ENCODE assay signal across 8 cellular contexts in genomic region chr17:63841350-63842172, GRCh38. TPM values are rescaled to one million over a fixed set of nuclear protein-coding genes. Genes with fewer than 3 reads are reported as not detected.
DNase-seq lines count a peak whose midpoint lies in the region; ATAC-seq and TF ChIP-seq lines count a peak whose summit lies in the region.

No MANE protein-coding gene starts in this region.

- H3K36me3 ChIP-seq in SJCRH30 (no peaks in the 10 kb centered on the region; the same call in 1 of the 2 replicates), duodenal mucosa (ENCODE audit: control insufficient read depth in 1 of 2, insufficient read depth in 2 of 2, low read length in 2 of 2) (peaks cover 13 to 18% of the 10 kb centered on the region in 2 donors), lung (ENCODE audit: control insufficient read depth in 2 of 2, insufficient read depth in 2 of 2, low read length in 2 of 2) (peaks cover 3 to 10% of the 10 kb centered on the region in 2 donors)

- TF ChIP-seq CTCF in GM10248 (IDR thresholded peaks at IDR 0.05; ENCODE audit: control extremely low read depth, extremely low read depth, low read depth, missing control alignments) = no peak
- no peak for TF ChIP-seq CTCF in lung (IDR thresholded peaks at IDR 0.05; ENCODE audit: control extremely low read depth, extremely low read depth)

- H3K9me3 ChIP-seq in SJCRH30 (replicated peaks) (no peaks in the 10 kb centered on the region), duodenal mucosa (ENCODE audit: control insufficient read depth in 1 of 2, low read length in 2 of 2) (no peaks in the 10 kb centered on the region), lung (ENCODE audit: control insufficient read depth in 2 of 2, insufficient read depth in 1 of 2, low read length in 1 of 2) (no peaks in the 10 kb centered on the region)

- POLR2A ChIA-PET in GM10248 (lab: Yijun Ruan, JAX) = interaction anchor here (1.6 kb wide), 2 partner anchors 12 to 16 kb away, joined by 3 to 6 read pairs; no protein-coding TSS in a partner anchor

- H3K4me3 ChIP-seq in SJCRH30 (peak overlapping the region; percentile 83), duodenal mucosa (ENCODE audit: low read depth in 1 of 2, low read length in 2 of 2) (peak overlapping the region; percentile 79 to 90), lung (peak overlapping the region; percentile 75)

- peak overlapping the region; percentile 19; the same call in 1 of the 2 replicates for H3K27ac ChIP-seq in SJCRH30
- no peak overlapping the region for H3K27ac ChIP-seq in duodenal mucosa (ENCODE audit: low read depth, low read length)
- peak overlapping the region; percentile 83 to 98 for H3K27ac ChIP-seq in lung (ENCODE audit: low read depth in 1 of 2, low read length in 1 of 2)
- H3K27ac ChIP-seq in temporal lobe (ENCODE audit: low read depth, low read length) = peak overlapping the region; percentile 79

- peak; percentile 16 for DNase-seq in A172 (ENCODE audit: low spot score)
- DNase-seq in GM10248 (ENCODE audit: extremely low spot score) = peak; percentile 28
- peak; percentile 28 to 44 for DNase-seq in SJCRH30
- peak; percentile 66 for DNase-seq in lung (ENCODE audit: low spot score)
- DNase-seq in SKM-1 (lab: John Stamatoyannopoulos, UW; ENCODE audit: unreplicated experiment) = no peak

- no peaks in the 10 kb centered on the region for H3K27me3 ChIP-seq in SJCRH30
- no peaks in the 10 kb centered on the region for H3K27me3 ChIP-seq in duodenal mucosa (ENCODE audit: control insufficient read depth in 1 of 2, insufficient read depth in 2 of 2, low read length in 2 of 2)
- H3K27me3 ChIP-seq in lung (ENCODE audit: control insufficient read depth, insufficient read depth) = no peaks in the 10 kb centered on the region

- peak overlapping the region; percentile 84 to 91 for H3K9ac ChIP-seq in duodenal mucosa (ENCODE audit: low read depth in 1 of 2, low read length in 2 of 2)

- H3K4me1 ChIP-seq in SJCRH30 = peaks cover 11% of the 10 kb centered on the region; the same call in 1 of the 2 replicates
- peaks cover 32 to 36% of the 10 kb centered on the region in 2 donors for H3K4me1 ChIP-seq in duodenal mucosa (ENCODE audit: control insufficient read depth in 1 of 2, insufficient read depth in 2 of 2, low read length in 2 of 2)
- peaks cover 17 to 29% of the 10 kb centered on the region in 2 donors for H3K4me1 ChIP-seq in lung (ENCODE audit: control insufficient read depth in 2 of 2, insufficient read depth in 2 of 2, low read length in 2 of 2)

- CTCF ChIA-PET in GM10248 (lab: Yijun Ruan, JAX) = interaction anchor here (0.6 to 2.6 kb wide), 5 partner anchors 10 to 18 kb away, joined by 3 to 8 read pairs (median 3); no protein-coding TSS in a partner anchor

- ATAC-seq in lung (ENCODE audit: insufficient read depth, low FRiP score) (no peak), HG02852 (IDR thresholded peaks at IDR 0.05; ENCODE audit: unreplicated experiment) (no peak)

- WGBS in lung, 2 donors = 4 to 7% methylated on average over 26 of the region's 26 CpGs

RNA-seq across cellular contexts. Expression of gene SMARCD2, which starts 0.9 kb away (rescaled TPM):
- total RNA-seq in A172 (2014; rRNA removed; shearing (Covaris generic)) = 114 and 138 TPM in 2 replicates
- 35.7 and 38.5 TPM in 2 replicates for total RNA-seq in SJCRH30 (2014; rRNA removed; shearing (Covaris generic))
- total RNA-seq in lung (100 to 1,000 TPM in 1 of 2 donors, 10 to 100 TPM in 1; 82.4 to 109 TPM), temporal lobe (4.7 TPM)
- 10 to 100 TPM; 64.9 to 67.7 TPM for polyA plus RNA-seq in lung

RNA-seq across cellular contexts. Expression of gene FTSJ3, which starts 14.1 kb away (rescaled TPM):
- 48.0 and 50.6 TPM in 2 replicates for total RNA-seq in A172 (2014; rRNA removed; shearing (Covaris generic))
- total RNA-seq in SJCRH30 (2014; rRNA removed; shearing (Covaris generic)) = 34.9 and 35.1 TPM in 2 replicates
- total RNA-seq in lung = 10 to 100 TPM; 29.2 to 39.8 TPM
- 10 to 100 TPM; 15.4 to 30.0 TPM for polyA plus RNA-seq in lung
- total RNA-seq in temporal lobe = 24.1 TPM

RNA-seq across cellular contexts. Expression of gene PSMC5, which starts 14.3 kb away (rescaled TPM):
- total RNA-seq in A172 (2014; rRNA removed; shearing (Covaris generic)) = 51.2 and 69.5 TPM in 2 replicates
- 52.7 and 64.8 TPM in 2 replicates for total RNA-seq in SJCRH30 (2014; rRNA removed; shearing (Covaris generic))
- 100 to 1,000 TPM in 1 of 2 donors, 10 to 100 TPM in 1; 46.1 to 124 TPM for total RNA-seq in lung
- polyA plus RNA-seq in lung = 100 to 1,000 TPM; 154 to 177 TPM
- total RNA-seq in temporal lobe = 35.4 TPM

RNA-seq across cellular contexts. Expression of gene CSH2, which starts 31.9 kb away (rescaled TPM):
- total RNA-seq in A172 (2014; rRNA removed; shearing (Covaris generic)) = not detected in 2 replicates
- not detected in 2 replicates for total RNA-seq in SJCRH30 (2014; rRNA removed; shearing (Covaris generic))
- total RNA-seq in lung (not detected), temporal lobe (not detected)
- not detected for polyA plus RNA-seq in lung

RNA-seq across cellular contexts. Expression of gene GH2, which starts 40.2 kb away (rescaled TPM):
- not detected in 2 replicates for total RNA-seq in A172 (2014; rRNA removed; shearing (Covaris generic))
- not detected in 2 replicates for total RNA-seq in SJCRH30 (2014; rRNA removed; shearing (Covaris generic))
- total RNA-seq in lung = not detected
- polyA plus RNA-seq in lung = not detected
- not detected for total RNA-seq in temporal lobe
